12 cellular contexts compared by ENCODE assay signal in genomic region chr12:52837341-52837741, GRCh38. TPM values are rescaled to one million over a fixed set of nuclear protein-coding genes. Genes with fewer than 3 reads are reported as not detected.
DNase-seq lines count a peak whose midpoint lies in the region; ATAC-seq and TF ChIP-seq lines count a peak whose summit lies in the region.
"Had no signal": no experiment of that assay in that cellular context is flagged by ENCODE, and none has a peak within 500 bp of the region (broad histone marks: within the 10 kb centered on the region; RNA-seq: fewer than 3 reads in every experiment).

No MANE protein-coding gene starts in this region.

- no peak for TF ChIP-seq EP300 in upper lobe of left lung (IDR thresholded peaks at IDR 0.05)

- no peaks in the 10 kb centered on the region for H3K36me3 ChIP-seq in upper lobe of left lung
- H3K36me3 ChIP-seq: cardiac muscle cell had no signal

- POLR2A ChIA-PET in AG04449 (lab: Yijun Ruan, JAX): no interaction called here

- no peak for TF ChIP-seq POLR2A in upper lobe of left lung (IDR thresholded peaks at IDR 0.05)

- DNase-seq in AG04449 (ENCODE audit: low read depth, low spot score) (peak; percentile 47), HCEC 1CT (peak; percentile 48), amniotic stem cell (lab: John Stamatoyannopoulos, UW) (peak; percentile 15), kidney glomerular epithelial cell (lab: John Stamatoyannopoulos, UW) (peak; percentile 66), NCI-H1436 (lab: John Stamatoyannopoulos, UW) (no peak), upper lobe of left lung (no peak), NOMO-1 (lab: John Stamatoyannopoulos, UW; ENCODE audit: unreplicated experiment in 2 of 2) (no peak)
- no peak for DNase-seq in effector CD8-positive, alpha-beta T cell (lab: John Stamatoyannopoulos, UW)
- DNase-seq: NCI-H2171 treated with DMSO at 0.1 percent for 48 hours had no signal

- TF ChIP-seq CTCF in AG04449 (IDR thresholded peaks at IDR 0.05; ENCODE audit: insufficient read depth, low read length, missing control alignments) (no peak), upper lobe of left lung (IDR thresholded peaks at IDR 0.05) (no peak)

- H3K4me1 ChIP-seq in upper lobe of left lung: no peaks in the 10 kb centered on the region

- no peak overlapping the region for H3K27ac ChIP-seq in upper lobe of left lung
- H3K27ac ChIP-seq: cardiac muscle cell, VCaP had no signal

- H3K9me3 ChIP-seq in upper lobe of left lung: no peaks in the 10 kb centered on the region

- 76 to 81% methylated on average over 9 of the region's 9 CpGs for WGBS in upper lobe of left lung, 2 donors

- H3K4me3 ChIP-seq in AG04449 (ENCODE audit: low read depth, low read length) (no peak overlapping the region), upper lobe of left lung (no peak overlapping the region)
- H3K4me3 ChIP-seq: cardiac muscle cell had no signal

- ATAC-seq in upper lobe of left lung (ENCODE audit: low FRiP score in 2 of 2): no peak

- no peaks in the 10 kb centered on the region for H3K27me3 ChIP-seq in upper lobe of left lung

- CTCF ChIA-PET in AG04449 (lab: Yijun Ruan, JAX): interaction anchor here (0.6 to 1.1 kb wide), 3 partner anchors 10 to 253 kb away, joined by 3 to 5 read pairs (median 3); no protein-coding TSS in a partner anchor

RNA-seq across cellular contexts. Expression of gene KRT79, which starts 3.2 kb away (rescaled TPM):
- 1 to 10 TPM in 3 of 6 donors, under 1 TPM in 1, not detected in 2; 0.30 to 8.9 (median 1.3) TPM for total RNA-seq in upper lobe of left lung
- total RNA-seq: cardiac muscle cell, urinary bladder had no signal

RNA-seq across cellular contexts. Expression of gene KRT78, which starts 11.5 kb away (rescaled TPM):
- total RNA-seq in upper lobe of left lung: under 1 TPM in 2 of 6 donors, not detected in 4; 0.13 to 0.30 TPM
- total RNA-seq: cardiac muscle cell, urinary bladder had no signal

RNA-seq across cellular contexts. Expression of gene KRT4, which starts 23.4 kb away (rescaled TPM):
- 10 to 100 TPM in 4 of 6 donors, 1 to 10 TPM in 2; 2.1 to 36.1 (median 15.1) TPM for total RNA-seq in upper lobe of left lung
- total RNA-seq: cardiac muscle cell had no signal

RNA-seq across cellular contexts. Expression of gene KRT3, which starts 41.4 kb away (rescaled TPM):
- not detected for total RNA-seq in upper lobe of left lung
- total RNA-seq: cardiac muscle cell, urinary bladder had no signal

Comparison
In these comparisons a context has a peak if more than half of its experiments do, and no peak if none do; other contexts are left out.
1. DNase-seq: peak in AG04449 (single experiment), HCEC 1CT (single experiment), amniotic stem cell (single experiment) and kidney glomerular epithelial cell (single experiment); none in NCI-H1436 (single experiment), effector CD8-positive, alpha-beta T cell (single experiment), upper lobe of left lung (0 of 2) and NOMO-1 (0 of 2).